ENCODE assay signal across 9 cellular contexts in the genomic region with DNA sequence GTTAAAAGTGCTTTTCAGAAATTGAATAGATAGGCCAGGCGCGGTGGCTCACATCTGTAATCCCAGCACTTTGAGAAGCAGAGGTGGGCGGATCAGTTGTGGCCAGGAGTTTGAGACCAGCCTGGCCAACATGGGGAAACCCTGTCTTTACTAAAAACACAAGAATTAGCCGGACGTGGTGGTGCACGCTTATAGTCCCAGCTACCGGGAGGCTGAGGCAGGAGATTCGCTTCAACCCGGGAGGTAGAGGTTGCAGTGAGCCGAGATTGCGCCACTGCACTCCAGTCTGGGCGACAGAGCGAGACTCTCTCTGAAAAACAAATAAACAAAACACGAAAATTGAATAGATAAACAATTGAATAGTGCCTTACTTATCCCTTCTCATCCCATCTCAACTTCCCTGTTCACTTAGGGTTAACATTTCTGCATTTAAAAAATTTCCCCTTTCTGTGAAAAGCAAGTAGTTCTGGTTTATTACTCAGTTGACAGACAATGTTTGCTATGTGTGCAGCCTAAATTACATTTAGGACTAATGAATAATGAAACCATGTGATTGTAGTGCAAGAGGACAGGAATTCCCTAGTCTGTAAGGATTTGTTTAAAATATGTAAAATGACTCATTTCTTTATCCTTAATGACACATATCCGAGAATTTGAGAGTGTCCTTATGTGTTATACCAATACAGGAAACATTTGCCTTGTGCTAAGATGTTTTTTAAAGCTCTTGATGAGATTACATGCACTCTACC. TPM values are rescaled to one million over a fixed set of nuclear protein-coding genes. Genes with fewer than 3 reads are reported as not detected.
DNase-seq lines count a peak whose midpoint lies in the region; ATAC-seq and TF ChIP-seq lines count a peak whose summit lies in the region.
"Had no signal": no experiment of that assay in that cellular context is flagged by ENCODE, and none has a peak within 500 bp of the region (broad histone marks: within the 10 kb centered on the region; RNA-seq: fewer than 3 reads in every experiment).

No MANE protein-coding gene starts in this region.

- H3K36me3 Mint-ChIP-seq in H9 (ENCODE audit: insufficient read depth in 1 of 3, low read depth in 3 of 3) (peaks cover 4 to 6% (median 5%) of the 10 kb centered on the region in 3 experiments; a peak in 5 of 7 replicates), WTC11 (peaks cover 5% of the 10 kb centered on the region)
- peaks cover 4% of the 10 kb centered on the region for H3K36me3 Mint-ChIP-seq in CD8-positive, alpha-beta T cell

- H3K27ac ChIP-seq in H9 (ENCODE audit: insufficient read length, low read depth, low read length): no peak overlapping the region
- no peak overlapping the region for H3K27ac ChIP-seq in colonic mucosa
- H3K27ac ChIP-seq in CD8-positive, alpha-beta T cell (ENCODE audit: low read depth, low read length): no peak overlapping the region

- H3K9me3 ChIP-seq in H9 (ENCODE audit: control insufficient read depth, low read depth, low read length): no peaks in the 10 kb centered on the region
- H3K9me3 ChIP-seq in colonic mucosa: no peaks in the 10 kb centered on the region
- H3K9me3 ChIP-seq in CD8-positive, alpha-beta T cell (ENCODE audit: low read length): no peaks in the 10 kb centered on the region

- TF ChIP-seq CTCF in AG09309 (IDR thresholded peaks at IDR 0.05; ENCODE audit: control insufficient read depth, insufficient read depth, low read depth, low read length, missing control alignments) (no peak), H9 (conservative IDR thresholded peaks at IDR 0.05) (no peak), WTC11 (IDR thresholded peaks at IDR 0.05) (no peak), kidney epithelial cell (IDR thresholded peaks at IDR 0.05; ENCODE audit: insufficient read depth, low read length, poor library complexity, severe bottlenecking) (no peak), colonic mucosa (IDR thresholded peaks at IDR 0.05) (no peak)
- TF ChIP-seq CTCF in CD8-positive, alpha-beta T cell (IDR thresholded peaks at IDR 0.05): no peak

- no peak overlapping the region for H3K4me2 ChIP-seq in H9 (ENCODE audit: insufficient read depth, insufficient read length, low read length)

- CTCF ChIA-PET in WTC11 (lab: Charles Lee): interaction anchor here (0.6 kb wide), 1 partner anchor 1304 kb away, joined by 3 read pairs; no protein-coding TSS in a partner anchor
- CTCF ChIA-PET in CD8-positive, alpha-beta T cell (lab: Charles Lee): interaction anchor here (4.5 kb wide), 1 partner anchor 15 kb away, joined by 18 read pairs; no protein-coding TSS in a partner anchor

- no peak overlapping the region for H2BK12ac ChIP-seq in H9 (ENCODE audit: insufficient read length, low read depth, low read length)

- H3K4me3 ChIP-seq in AG09309 (ENCODE audit: control insufficient read depth, low read depth, low read length) (peak overlapping the region; percentile 36), kidney epithelial cell (ENCODE audit: low read depth, low read length) (no peak overlapping the region), colonic mucosa (no peak overlapping the region)
- no peak overlapping the region for H3K4me3 ChIP-seq in CD8-positive, alpha-beta T cell (ENCODE audit: low read depth, low read length)

- H2BK15ac ChIP-seq in H9 (ENCODE audit: low read depth, low read length): no peak overlapping the region

- no peak overlapping the region for H3K4ac ChIP-seq in H9 (ENCODE audit: low read depth, low read length)

- H3K9ac ChIP-seq in H9 (ENCODE audit: extremely low read depth, insufficient read length, low read length) (no peak overlapping the region), colonic mucosa (ENCODE audit: low read depth in 2 of 2, low read length in 2 of 2) (no peak overlapping the region)

- no peak overlapping the region for H3K23ac ChIP-seq in H9 (ENCODE audit: insufficient read length, low read depth, low read length)

- H3K27me3 Mint-ChIP-seq in H9 (ENCODE audit: low read depth): no peaks in the 10 kb centered on the region
- H3K27me3 Mint-ChIP-seq in WTC11 (ENCODE audit: low read depth): no peaks in the 10 kb centered on the region
- H3K27me3 Mint-ChIP-seq in CD8-positive, alpha-beta T cell (ENCODE audit: low read depth): no peaks in the 10 kb centered on the region

- no peak overlapping the region for H4K8ac ChIP-seq in H9 (replicated peaks; ENCODE audit: insufficient read length, low read depth, low read length)

- H3K9me3 Mint-ChIP-seq in H9 (peaks cover 4 to 5% of the 10 kb centered on the region in 2 experiments; a peak in 4 of 5 replicates), WTC11 (peaks cover 5% of the 10 kb centered on the region)
- peaks cover 4% of the 10 kb centered on the region for H3K9me3 Mint-ChIP-seq in CD8-positive, alpha-beta T cell

- H3K4me3 Mint-ChIP-seq in H9: peak overlapping the region in 1 of 2 experiments; percentile 57; a peak in 2 of 5 replicates
- H3K4me3 Mint-ChIP-seq in WTC11: no peak overlapping the region
- no peak overlapping the region for H3K4me3 Mint-ChIP-seq in CD8-positive, alpha-beta T cell

- peak; percentile 58 for DNase-seq in AG09309 (ENCODE audit: low read depth)
- DNase-seq in H9: no peak
- no peak for DNase-seq in WTC11 (ENCODE audit: low spot score)
- peak; percentile 61 for DNase-seq in kidney epithelial cell (ENCODE audit: low read depth)
- DNase-seq in colonic mucosa: no peak
- no peak for DNase-seq in mucosa of gallbladder (ENCODE audit: low spot score)
- no peak for DNase-seq in CD8-positive, alpha-beta T cell
- DNase-seq: activated naive CD4-positive, alpha-beta T cell had no signal

- H3K36me3 ChIP-seq in kidney epithelial cell (ENCODE audit: control insufficient read depth, insufficient read depth, low read length) (no peaks in the 10 kb centered on the region), colonic mucosa (no peaks in the 10 kb centered on the region)
- no peaks in the 10 kb centered on the region for H3K36me3 ChIP-seq in CD8-positive, alpha-beta T cell (ENCODE audit: insufficient read depth, low read length)

- H2AK5ac ChIP-seq in H9 (ENCODE audit: insufficient read length, low read length): no peak overlapping the region

- H4K91ac ChIP-seq in H9 (ENCODE audit: insufficient read length, low read depth, low read length): no peak overlapping the region

- H3K18ac ChIP-seq in H9 (ENCODE audit: insufficient read length, low read depth, low read length): no peak overlapping the region

- H3K23me2 ChIP-seq in H9 (ENCODE audit: insufficient read length, low read depth, low read length, poor library complexity, severe bottlenecking): no peaks in the 10 kb centered on the region

- H3K27ac Mint-ChIP-seq in H9: peak overlapping the region in 2 of 3 experiments; percentile 43 to 95; a peak in 3 of 7 replicates
- peak overlapping the region; percentile 50; the same call in 1 of the 2 replicates for H3K27ac Mint-ChIP-seq in WTC11
- no peak overlapping the region for H3K27ac Mint-ChIP-seq in CD8-positive, alpha-beta T cell

- no peaks in the 10 kb centered on the region for H4K20me1 ChIP-seq in H9 (ENCODE audit: control insufficient read depth, insufficient read depth, insufficient read length)

- H3K27me3 ChIP-seq in H9 (ENCODE audit: insufficient read depth, low read length) (no peaks in the 10 kb centered on the region), kidney epithelial cell (ENCODE audit: control insufficient read depth, insufficient read depth, low read length) (no peaks in the 10 kb centered on the region), colonic mucosa (no peaks in the 10 kb centered on the region)
- no peaks in the 10 kb centered on the region for H3K27me3 ChIP-seq in CD8-positive, alpha-beta T cell (ENCODE audit: insufficient read depth, low read length)

- no CpG with 5 or more reads among the region's 15 CpGs for WGBS in H9 (ENCODE audit: extremely low coverage, insufficient read length, low lambda C conversion rate)

- no peak overlapping the region for H2AFZ ChIP-seq in H9 (ENCODE audit: low read length)

- H2BK20ac ChIP-seq in H9 (ENCODE audit: low read depth, low read length, poor library complexity, severe bottlenecking): peak overlapping the region; percentile 93

- intact Hi-C loops in colonic mucosa (cut with DNase I): no loop called here
- intact Hi-C loops in CD8-positive, alpha-beta T cell (cut with DNase I, micrococcal nuclease): no loop called here

- H3K4me1 Mint-ChIP-seq in H9 (peaks cover 27 to 31% of the 10 kb centered on the region in 2 experiments), WTC11 (peaks cover 37% of the 10 kb centered on the region)
- H3K4me1 Mint-ChIP-seq in CD8-positive, alpha-beta T cell (ENCODE audit: low read depth): peaks cover 40% of the 10 kb centered on the region

- H3K4me1 ChIP-seq in H9 (ENCODE audit: insufficient read depth, low read length): peaks cover 3% of the 10 kb centered on the region; the same call in 1 of the 2 replicates
- H3K4me1 ChIP-seq in colonic mucosa: peaks cover 4% of the 10 kb centered on the region
- peaks cover 7% of the 10 kb centered on the region for H3K4me1 ChIP-seq in CD8-positive, alpha-beta T cell (ENCODE audit: insufficient read depth, low read length)

- no peak overlapping the region for H2BK120ac ChIP-seq in H9 (ENCODE audit: low read depth, low read length, poor library complexity, severe bottlenecking)

- ATAC-seq in WTC11 (no peak), HG03045 (IDR thresholded peaks at IDR 0.05; ENCODE audit: unreplicated experiment) (no peak)
- no peak for ATAC-seq in CD8-positive, alpha-beta T cell

- no peak overlapping the region for H4K5ac ChIP-seq in H9 (ENCODE audit: insufficient read length, low read depth, low read length)

- no peaks in the 10 kb centered on the region for H3K79me1 ChIP-seq in H9 (ENCODE audit: insufficient read depth, low read depth, low read length, poor library complexity, severe bottlenecking)

- no peak overlapping the region for H3T11ph ChIP-seq in H9 (ENCODE audit: low read length)

- no peak overlapping the region for H3K56ac ChIP-seq in H9 (ENCODE audit: insufficient read length, low read depth, low read length)

- no peak overlapping the region for H2BK5ac ChIP-seq in H9 (ENCODE audit: insufficient read length, low read length)

- H3K14ac ChIP-seq in H9 (ENCODE audit: insufficient read depth, low read length): no peak overlapping the region

- POLR2A ChIA-PET in WTC11 (lab: Charles Lee): interaction anchor here (0.6 to 0.7 kb wide), 2 partner anchors 604 to 647 kb away, joined by 3 to 4 read pairs; no protein-coding TSS in a partner anchor
- POLR2A ChIA-PET in CD8-positive, alpha-beta T cell (lab: Charles Lee): interaction anchor here (0.8 kb wide), 1 partner anchor 39 kb away, joined by 3 read pairs; no protein-coding TSS in a partner anchor

- peaks cover 10% of the 10 kb centered on the region; the same call in 1 of the 2 replicates for H3K79me2 ChIP-seq in H9 (ENCODE audit: insufficient read depth, low read length)

RNA-seq across cellular contexts. Expression of gene RNF169, which starts 6.0 kb away (rescaled TPM):
- total RNA-seq in H9 (2021) (13.0 TPM in 2 replicates), WTC11 (2021) (11.0 to 13.6 TPM (median 11.2 TPM) in 3 replicates), kidney epithelial cell (16.3 and 17.9 TPM in 2 replicates), colonic mucosa (10 to 100 TPM; 12.4 to 13.2 TPM), mucosa of gallbladder (19.8 TPM)
- total RNA-seq in CD8-positive, alpha-beta T cell: 10 to 100 TPM; 14.1 to 14.8 TPM

RNA-seq across cellular contexts. Expression of gene CHRDL2, which starts 23.5 kb away (rescaled TPM):
- 0.33 and 0.39 TPM in 2 replicates for total RNA-seq in H9 (2021)
- total RNA-seq in WTC11 (2021): 0.25 to 0.55 TPM (median 0.37 TPM) in 3 replicates
- not detected in 2 replicates for total RNA-seq in kidney epithelial cell
- 10 to 100 TPM in 1 of 2 donors, under 1 TPM in 1; 0.42 to 26.5 TPM for total RNA-seq in colonic mucosa
- total RNA-seq in mucosa of gallbladder: 312 TPM
- total RNA-seq in CD8-positive, alpha-beta T cell: not detected

Comparison
In these comparisons a context has a peak if more than half of its experiments do, and no peak if none do; other contexts are left out.
1. DNase-seq: peak in AG09309 (single experiment) and kidney epithelial cell (single experiment); none in H9 (single experiment), WTC11 (single experiment), colonic mucosa (single experiment), mucosa of gallbladder (single experiment) and CD8-positive, alpha-beta T cell (0 of 7).
2. RNA of gene CHRDL2, which starts 23.5 kb away (total RNA-seq): 312 TPM in mucosa of gallbladder (single experiment); 0.42 to 26.5 TPM in colonic mucosa, 0.33 to 0.39 TPM in H9, 0.25 to 0.55 TPM in WTC11, not detected in CD8-positive, alpha-beta T cell and not detected in kidney epithelial cell; every median in the first group is over 10 times any median in the second.